Comparison of ENCODE assay signal across 21 cellular contexts in genomic region chr13:99963832-99964339, GRCh38. TPM values are rescaled to one million over a fixed set of nuclear protein-coding genes. Genes with fewer than 3 reads are reported as not detected.
DNase-seq lines count a peak whose midpoint lies in the region; ATAC-seq and TF ChIP-seq lines count a peak whose summit lies in the region.
"Had no signal": no experiment of that assay in that cellular context is flagged by ENCODE, and none has a peak within 500 bp of the region (broad histone marks: within the 10 kb centered on the region; RNA-seq: fewer than 3 reads in every experiment).

No MANE protein-coding gene starts in this region.

- no peak overlapping the region for H3K4me3 ChIP-seq in HEK293 (ENCODE audit: low read depth, low read length)
- H3K4me3 ChIP-seq in SK-N-MC, result no peak overlapping the region
- no peak overlapping the region for H3K4me3 ChIP-seq in neural progenitor cell
- H3K4me3 ChIP-seq in body of pancreas, result no peak overlapping the region
- no peak overlapping the region for H3K4me3 ChIP-seq in smooth muscle cell
- H3K4me3 ChIP-seq: HAP-1 had no signal

- H3K4me2 ChIP-seq in neural progenitor cell (no peak overlapping the region), smooth muscle cell (no peak overlapping the region)
- H3K4me2 ChIP-seq: KMS-11 had no signal

- H4K20me1 ChIP-seq in neural progenitor cell (ENCODE audit: low read depth) (peaks cover 74% of the 10 kb centered on the region), smooth muscle cell (ENCODE audit: low read depth) (no peaks in the 10 kb centered on the region)

- peaks cover 6% of the 10 kb centered on the region for H3K9me3 Mint-ChIP-seq in neural progenitor cell

- intact Hi-C loops in body of pancreas (cut with DNase I), result no loop called here

- no peak overlapping the region for H3K9ac ChIP-seq in SK-N-MC (ENCODE audit: insufficient read length)
- no peak overlapping the region for H3K9ac ChIP-seq in neural progenitor cell
- no peak overlapping the region for H3K9ac ChIP-seq in smooth muscle cell (ENCODE audit: low read depth)
- H3K9ac ChIP-seq: KMS-11 had no signal

- H3K27me3 ChIP-seq in neural progenitor cell, result peaks cover 11% of the 10 kb centered on the region
- H3K27me3 ChIP-seq in body of pancreas, result peaks cover 3 to 23% of the 10 kb centered on the region in 2 donors
- peaks cover 100% of the 10 kb centered on the region for H3K27me3 ChIP-seq in smooth muscle cell (ENCODE audit: low read depth)

- CTCF ChIA-PET in HEK293 (lab: Yijun Ruan, JAX), result interaction anchor here (0.8 kb wide), 1 partner anchor 308 kb away, joined by 3 read pairs; no protein-coding TSS in a partner anchor

- H3K36me3 ChIP-seq in HEK293 (ENCODE audit: control insufficient read depth in 2 of 2, insufficient read depth in 1 of 2, low read length in 2 of 2) (peaks cover 5 to 16% of the 10 kb centered on the region in 2 experiments; a peak in 2 of 3 replicates), SK-N-MC (ENCODE audit: insufficient read depth, low read length) (peaks cover 40% of the 10 kb centered on the region), neural progenitor cell (peaks cover 14% of the 10 kb centered on the region), body of pancreas (replicated peaks in 1 of 2; ENCODE audit: insufficient read depth in 1 of 2, low read depth in 2 of 2) (no peaks in the 10 kb centered on the region), smooth muscle cell (ENCODE audit: low read depth) (no peaks in the 10 kb centered on the region)

- H3K36me3 Mint-ChIP-seq in neural progenitor cell, result peaks cover 38% of the 10 kb centered on the region

- TF ChIP-seq POLR2A in body of pancreas (IDR thresholded peaks at IDR 0.05), result no peak

- H3K27me3 Mint-ChIP-seq in neural progenitor cell (ENCODE audit: insufficient read depth, low read depth), result peaks cover 12% of the 10 kb centered on the region

- H3K27ac ChIP-seq in HEK293 (ENCODE audit: extremely low read depth, low read depth, low read length) (no peak overlapping the region), SK-N-MC (peak overlapping the region; percentile 4; the same call in 1 of the 2 replicates), neural progenitor cell (no peak overlapping the region), body of pancreas (no peak overlapping the region), smooth muscle cell (ENCODE audit: low read depth) (no peak overlapping the region)
- H3K27ac ChIP-seq: C4-2B, KMS-11, RWPE1 had no signal

- WGBS in body of pancreas, 2 donors, result 37 to 39% methylated on average over 3 of the region's 3 CpGs
- WGBS in smooth muscle cell (ENCODE audit: low lambda C conversion rate), result 74% methylated on average over 3 of the region's 3 CpGs

- peak; percentile 36 for DNase-seq in NCI-H2107 treated with DMSO at 0.1 percent for 48 hours (lab: John Stamatoyannopoulos, UW; ENCODE audit: unreplicated experiment)
- no peak for DNase-seq in NCI-H2107 (lab: John Stamatoyannopoulos, UW)
- DNase-seq in SK-N-MC (ENCODE audit: low read depth, low spot score), result no peak
- no peak for DNase-seq in neural progenitor cell (ENCODE audit: low spot score)
- DNase-seq in body of pancreas, result no peak
- no peak for DNase-seq in smooth muscle cell (lab: John Stamatoyannopoulos, UW; ENCODE audit: unreplicated experiment)
- DNase-seq: DMS53, IMR-90, MV-4-11, NCI-H1105 treated with DMSO at 0.1 percent for 48 hours, NCI-H1694 treated with DMSO at 0.1 percent for 48 hours, NCI-H2081 treated with DMSO at 0.1 percent for 48 hours, NCI-H226, NCI-H524, T-cell had no signal

- peaks cover 87% of the 10 kb centered on the region for H3K79me2 ChIP-seq in neural progenitor cell (ENCODE audit: low read depth)
- H3K79me2 ChIP-seq in smooth muscle cell (ENCODE audit: low read depth), result no peaks in the 10 kb centered on the region

- H2AFZ ChIP-seq in neural progenitor cell (replicated peaks) (no peak overlapping the region), smooth muscle cell (ENCODE audit: low read depth) (no peak overlapping the region)

- TF ChIP-seq CTCF in HEK293 (tag by site-specific recombination; IDR thresholded peaks at IDR 0.05) (no peak), neural progenitor cell (IDR thresholded peaks at IDR 0.05) (no peak), body of pancreas (IDR thresholded peaks at IDR 0.05) (no peak), smooth muscle cell (IDR thresholded peaks at IDR 0.05; ENCODE audit: borderline replicate concordance, insufficient read depth, poor library complexity, severe bottlenecking) (no peak)

- peak overlapping the region; percentile 79 for H3K27ac Mint-ChIP-seq in neural progenitor cell
- H3K27ac Mint-ChIP-seq: T-cell had no signal

- H3K9me3 ChIP-seq in HEK293 (ENCODE audit: control insufficient read depth, insufficient read depth, low read depth, low read length), result no peaks in the 10 kb centered on the region
- no peaks in the 10 kb centered on the region for H3K9me3 ChIP-seq in SK-N-MC (ENCODE audit: low read depth, low read length)
- no peaks in the 10 kb centered on the region for H3K9me3 ChIP-seq in neural progenitor cell (ENCODE audit: low read depth)
- no peaks in the 10 kb centered on the region for H3K9me3 ChIP-seq in body of pancreas
- no peaks in the 10 kb centered on the region for H3K9me3 ChIP-seq in smooth muscle cell (replicated peaks; ENCODE audit: low read depth)
- H3K9me3 ChIP-seq: HAP-1 had no signal

- POLR2A ChIA-PET in HEK293 (lab: Yijun Ruan, JAX), result interaction anchor here (0.7 kb wide), 1 partner anchor 15 kb away, joined by 4 read pairs; no protein-coding TSS in a partner anchor

- ATAC-seq in body of pancreas (no peak), HG03460 (IDR thresholded peaks at IDR 0.05; ENCODE audit: unreplicated experiment) (no peak)
- ATAC-seq: T-cell had no signal

- H3K4me1 Mint-ChIP-seq in neural progenitor cell, result peaks cover 64% of the 10 kb centered on the region

- peaks cover 29% of the 10 kb centered on the region for H3K4me1 ChIP-seq in HEK293 (ENCODE audit: control insufficient read depth, insufficient read depth, low read length)
- H3K4me1 ChIP-seq in neural progenitor cell, result peaks cover 70% of the 10 kb centered on the region
- H3K4me1 ChIP-seq in body of pancreas, result peaks cover 25% of the 10 kb centered on the region
- H3K4me1 ChIP-seq in smooth muscle cell (ENCODE audit: low read depth), result peaks cover 32% of the 10 kb centered on the region

- peak overlapping the region; percentile 80 for H3K4me3 Mint-ChIP-seq in neural progenitor cell
- H3K4me3 Mint-ChIP-seq: T-cell had no signal

- H3F3A ChIP-seq in neural progenitor cell (ENCODE audit: low read depth) (peaks cover 89% of the 10 kb centered on the region), smooth muscle cell (ENCODE audit: low read depth) (no peaks in the 10 kb centered on the region)

TF ChIP-seq in HEK293, 187 proteins besides CTCF, POLR2A, EP300 and RAD21 (continues in another document):
- TF ChIP-seq GLIS2 (tag by site-specific recombination; IDR thresholded peaks at IDR 0.05), result no peak
- TF ChIP-seq ZNF18 (tag by site-specific recombination; IDR thresholded peaks at IDR 0.05), result peak; percentile 39; the same call in 1 of the 2 replicates
- TF ChIP-seq ZNF280C (tag by site-specific recombination; IDR thresholded peaks at IDR 0.05), result no peak

RNA-seq across cellular contexts. Expression of gene ZIC5, which starts 7.7 kb away (rescaled TPM):
- total RNA-seq in neural progenitor cell (ENCODE audit: low replicate concordance) (29.0 and 35.7 TPM in 2 replicates), body of pancreas (not detected), smooth muscle cell (not detected in 2 replicates)
- polyA plus RNA-seq in smooth muscle cell, result not detected in 2 replicates
- total RNA-seq: IMR-90 had no signal
- polyA plus RNA-seq: IMR-90 had no signal

RNA-seq across cellular contexts. Expression of gene ZIC2, which starts 17.7 kb away (rescaled TPM):
- total RNA-seq in neural progenitor cell (ENCODE audit: low replicate concordance), result 52.4 and 87.3 TPM in 2 replicates
- total RNA-seq in body of pancreas, result not detected
- total RNA-seq in smooth muscle cell, result not detected in 2 replicates
- not detected in 2 replicates for polyA plus RNA-seq in smooth muscle cell
- total RNA-seq: IMR-90 had no signal
- polyA plus RNA-seq: IMR-90 had no signal

Comparison
In these comparisons a context has a peak if more than half of its experiments do, and no peak if none do; other contexts are left out.
1. RNA of gene ZIC5, which starts 7.7 kb away (total RNA-seq): 29.0 to 35.7 TPM in neural progenitor cell; not detected in body of pancreas and not detected in smooth muscle cell; every median in the first group is over 10 times any median in the second.
2. RNA of gene ZIC2, which starts 17.7 kb away (total RNA-seq): 52.4 to 87.3 TPM in neural progenitor cell; not detected in body of pancreas and not detected in smooth muscle cell; every median in the first group is over 10 times any median in the second.